8 cellular contexts compared by ENCODE assay signal in the genomic region with DNA sequence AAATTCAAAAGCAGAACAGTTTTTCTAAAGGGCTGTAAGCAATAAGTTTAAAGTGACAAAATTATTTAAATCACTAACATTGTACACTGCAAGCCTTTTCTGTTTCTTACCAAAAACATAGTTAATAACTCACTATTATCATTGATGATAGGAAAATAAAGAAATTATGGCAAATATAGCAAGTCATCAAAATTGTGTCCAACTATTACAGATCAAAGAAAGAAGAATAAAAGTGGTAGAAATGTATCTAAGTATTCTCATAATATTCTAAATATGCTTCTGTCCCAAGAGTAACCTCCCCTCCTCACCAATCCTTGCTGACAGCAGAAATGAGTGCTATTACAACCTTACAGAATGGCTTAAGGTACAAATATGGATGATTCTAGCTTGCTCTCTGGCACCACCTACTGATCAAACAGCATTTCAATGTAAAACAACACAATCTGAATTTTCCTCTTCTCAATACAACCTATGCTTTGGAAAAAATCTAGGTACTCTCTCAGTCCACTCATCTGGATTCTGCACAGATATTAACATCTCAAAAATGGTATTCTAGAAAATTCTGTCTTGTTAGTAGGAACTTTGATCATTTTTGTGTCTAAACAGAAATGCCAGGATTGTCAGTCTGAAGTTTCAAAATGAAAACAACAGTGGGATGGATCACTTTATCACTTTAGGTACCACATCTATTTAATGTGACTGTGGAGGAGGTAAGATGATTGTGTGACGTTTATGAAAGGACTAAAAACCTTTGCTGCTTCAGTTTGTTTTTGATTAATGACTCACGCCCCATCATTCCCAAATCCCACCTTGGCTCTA. TPM values are rescaled to one million over a fixed set of nuclear protein-coding genes. Genes with fewer than 3 reads are reported as not detected.
DNase-seq lines count a peak whose midpoint lies in the region; ATAC-seq and TF ChIP-seq lines count a peak whose summit lies in the region.

No MANE protein-coding gene starts in this region.

- H3K27me3 ChIP-seq in upper lobe of right lung = no peaks in the 10 kb centered on the region

- peak; percentile 75 for TF ChIP-seq CTCF in HFF-Myc (IDR thresholded peaks at IDR 0.05; ENCODE audit: low read depth, low read length, missing control alignments)
- peak; percentile 76 to 85 for TF ChIP-seq CTCF in brain (conservative IDR thresholded peaks at IDR 0.05)
- TF ChIP-seq CTCF in upper lobe of right lung (IDR thresholded peaks at IDR 0.05) = peak; percentile 79

- POLR2A ChIA-PET in activated CD4-positive, alpha-beta T cell treated with anti-CD3 and anti-CD28 coated beads, Interleukin-2, amount 10 ng/mL, durations not matched to agents 7 days and 5 days (lab: Charles Lee) = no interaction called here

- H3K4me3 Mint-ChIP-seq in activated CD4-positive, alpha-beta T cell treated with anti-CD3 and anti-CD28 coated beads, Interleukin-2, amount 10 ng/mL, durations not matched to agents 7 days and 5 days = no peak overlapping the region
- H3K4me3 Mint-ChIP-seq in brain = no peak overlapping the region

- no peaks in the 10 kb centered on the region for H3K9me3 ChIP-seq in upper lobe of right lung

- CTCF ChIA-PET in activated CD4-positive, alpha-beta T cell treated with anti-CD3 and anti-CD28 coated beads, Interleukin-2, amount 10 ng/mL, durations not matched to agents 7 days and 5 days (lab: Charles Lee) = interaction anchor here (0.6 to 0.7 kb wide), 2 partner anchors 23 to 36 kb away, joined by 3 read pairs; no protein-coding TSS in a partner anchor

- no peak overlapping the region for H3K27ac Mint-ChIP-seq in activated CD4-positive, alpha-beta T cell treated with anti-CD3 and anti-CD28 coated beads, Interleukin-2, amount 10 ng/mL, durations not matched to agents 7 days and 5 days
- no peak overlapping the region for H3K27ac Mint-ChIP-seq in brain

- no peaks in the 10 kb centered on the region for H3K27me3 Mint-ChIP-seq in activated CD4-positive, alpha-beta T cell treated with anti-CD3 and anti-CD28 coated beads, Interleukin-2, amount 10 ng/mL, durations not matched to agents 7 days and 5 days
- H3K27me3 Mint-ChIP-seq in brain = no peaks in the 10 kb centered on the region

- H3K36me3 ChIP-seq in upper lobe of right lung = peaks cover 18% of the 10 kb centered on the region

- H3K4me1 Mint-ChIP-seq in activated CD4-positive, alpha-beta T cell treated with anti-CD3 and anti-CD28 coated beads, Interleukin-2, amount 10 ng/mL, durations not matched to agents 7 days and 5 days = no peaks in the 10 kb centered on the region
- H3K4me1 Mint-ChIP-seq in brain = no peaks in the 10 kb centered on the region

- no peaks in the 10 kb centered on the region for H3K9me3 Mint-ChIP-seq in activated CD4-positive, alpha-beta T cell treated with anti-CD3 and anti-CD28 coated beads, Interleukin-2, amount 10 ng/mL, durations not matched to agents 7 days and 5 days
- H3K9me3 Mint-ChIP-seq in brain = no peaks in the 10 kb centered on the region

- ATAC-seq in upper lobe of right lung = peak; percentile 58
- no peak for ATAC-seq in HG02610 (IDR thresholded peaks at IDR 0.05; ENCODE audit: unreplicated experiment)

- DNase-seq in activated CD4-positive, alpha-beta T cell treated with anti-CD3 and anti-CD28 coated beads, Interleukin-2, amount 10 ng/mL, durations not matched to agents 7 days and 5 days = peak; percentile 54
- DNase-seq in activated CD4-positive, alpha-beta T cell treated with anti-CD3 and anti-CD28 coated beads, Interleukin-2, amount 50 U/mL, for 1 hour = no peak
- DNase-seq in HFF-Myc (ENCODE audit: extremely low read depth, low read depth) (peak; percentile 41), NCI-H524 treated with DMSO at 0.1 percent for 48 hours (lab: John Stamatoyannopoulos, UW) (peak; percentile 15), kidney tubule cell (ENCODE audit: low spot score) (peak; percentile 47), upper lobe of right lung (no peak)

- peaks cover 2% of the 10 kb centered on the region for H3K36me3 Mint-ChIP-seq in activated CD4-positive, alpha-beta T cell treated with anti-CD3 and anti-CD28 coated beads, Interleukin-2, amount 10 ng/mL, durations not matched to agents 7 days and 5 days (ENCODE audit: low read depth)
- H3K36me3 Mint-ChIP-seq in brain = peaks cover 43% of the 10 kb centered on the region

- no peak overlapping the region for H3K4me3 ChIP-seq in HFF-Myc (replicated peaks; ENCODE audit: low read depth, low read length)
- H3K4me3 ChIP-seq in upper lobe of right lung = no peak overlapping the region

- H3K27ac ChIP-seq in upper lobe of right lung = no peak overlapping the region

- H3K4me1 ChIP-seq in upper lobe of right lung = no peaks in the 10 kb centered on the region

- intact Hi-C loops in upper lobe of right lung (cut with DNase I) = no loop called here

RNA-seq across cellular contexts. Expression of gene ZFP64, which starts 40.9 kb away (rescaled TPM):
- 10 to 100 TPM; 10.0 to 11.8 TPM for total RNA-seq in activated CD4-positive, alpha-beta T cell treated with anti-CD3 and anti-CD28 coated beads, Interleukin-2, amount 10 ng/mL, durations not matched to agents 7 days and 5 days
- 20.7 TPM for polyA plus RNA-seq in brain (ENCODE audit: insufficient read depth, low read depth, low replicate concordance)
- 10.4 TPM for total RNA-seq in upper lobe of right lung

Comparison
In these comparisons a context has a peak if more than half of its experiments do, and no peak if none do; other contexts are left out.
1. DNase-seq: peak in activated CD4-positive, alpha-beta T cell treated with anti-CD3 and anti-CD28 coated beads, Interleukin-2, amount 10 ng/mL, durations not matched to agents 7 days and 5 days (single experiment), HFF-Myc (single experiment), NCI-H524 treated with DMSO at 0.1 percent for 48 hours (single experiment) and kidney tubule cell (single experiment); none in activated CD4-positive, alpha-beta T cell treated with anti-CD3 and anti-CD28 coated beads, Interleukin-2, amount 50 U/mL, for 1 hour (single experiment) and upper lobe of right lung (single experiment).
2. Peak in every context shown above with its lines, with median percentiles within 50 percentile points of each other: CTCF ChIP-seq.